17 cellular contexts compared by ENCODE assay signal in genomic region chr9:36730414-36730813, GRCh38.
DNase-seq lines count a peak whose midpoint lies in the region; ATAC-seq and TF ChIP-seq lines count a peak whose summit lies in the region.
"Had no signal": no experiment of that assay in that cellular context is flagged by ENCODE, and none has a peak within 500 bp of the region (broad histone marks: within the 10 kb centered on the region; RNA-seq: fewer than 3 reads in every experiment).

No MANE protein-coding gene starts in this region.

- intact Hi-C loops in cardiac septum (cut with DNase I) = no loop called here
- intact Hi-C loops in heart right ventricle (cut with DNase I) = loop anchor here in 1 of 10 donors (10.0 kb wide), 1 partner anchor 296 kb away; no protein-coding TSS in a partner anchor
- intact Hi-C loops in MCF 10A (cut with micrococcal nuclease) = no loop called here

- H3K9me3 ChIP-seq in heart right ventricle = no peaks in the 10 kb centered on the region
- no peaks in the 10 kb centered on the region for H3K9me3 ChIP-seq in OCI-LY3 (ENCODE audit: insufficient read depth, low read length)
- H3K9me3 ChIP-seq: BLaER1, Caco-2 had no signal

- no peak overlapping the region for H3K27ac ChIP-seq in heart right ventricle
- H3K27ac ChIP-seq in OCI-LY3 (ENCODE audit: low read length) = peak overlapping the region; percentile 1; the same call in 1 of the 2 replicates
- H3K27ac ChIP-seq: 22Rv1, BLaER1, C4-2B, GM23248 had no signal

- H3K4me3 Mint-ChIP-seq in memory B cell = no peak overlapping the region
- no peak overlapping the region for H3K4me3 Mint-ChIP-seq in MCF 10A (ENCODE audit: unreplicated experiment)
- H3K4me3 Mint-ChIP-seq: B cell; CD4-positive, CD25-positive, alpha-beta regulatory T cell; CD8-positive, alpha-beta T cell had no signal

- no peak overlapping the region for H3K4me2 ChIP-seq in OCI-LY3 (ENCODE audit: low read length)
- H3K4me2 ChIP-seq: BLaER1 had no signal

- POLR2A ChIA-PET in MCF 10A (lab: Yijun Ruan, JAX) = no interaction called here

- H4K20me1 ChIP-seq in OCI-LY3 (ENCODE audit: insufficient read depth, low read length) = no peaks in the 10 kb centered on the region
- H4K20me1 ChIP-seq: BLaER1 had no signal

- TF ChIP-seq CTCF in heart right ventricle (IDR thresholded peaks at IDR 0.05) (no peak), OCI-LY3 (IDR thresholded peaks at IDR 0.05; ENCODE audit: low read depth, low read length) (no peak), MCF 10A (IDR thresholded peaks at IDR 0.05; ENCODE audit: unreplicated experiment) (no peak)

- H3K9me3 Mint-ChIP-seq in memory B cell = no peaks in the 10 kb centered on the region
- H3K9me3 Mint-ChIP-seq in MCF 10A (ENCODE audit: unreplicated experiment) = no peaks in the 10 kb centered on the region
- H3K9me3 Mint-ChIP-seq: CD4-positive, CD25-positive, alpha-beta regulatory T cell; CD8-positive, alpha-beta T cell had no signal

- no peak for ATAC-seq in heart right ventricle
- ATAC-seq in memory B cell (ENCODE audit: low read depth) = no peak
- ATAC-seq: CD8-positive, alpha-beta T cell had no signal

- no peaks in the 10 kb centered on the region for H3K79me2 ChIP-seq in OCI-LY3 (ENCODE audit: low read length)

- DNase-seq in cardiac septum (ENCODE audit: low spot score) = peak; percentile 22
- DNase-seq in heart right ventricle = no peak
- DNase-seq in memory B cell (ENCODE audit: low spot score in 2 of 2) = no peak
- no peak for DNase-seq in MCF 10A (ENCODE audit: unreplicated experiment)
- DNase-seq in activated CD4-positive, CD25-positive, alpha-beta regulatory T cell treated with anti-CD3 and anti-CD28 coated beads, Interleukin-2, amount 50 U/mL, for 72 hours = no peak
- DNase-seq: Caco-2; CD4-positive, CD25-positive, alpha-beta regulatory T cell; CD8-positive, alpha-beta T cell; DMS153; DND-41; GM23248; HCEC 1CT had no signal

- H3K36me3 ChIP-seq in heart right ventricle (no peaks in the 10 kb centered on the region), OCI-LY3 (replicated peaks; ENCODE audit: low read depth, low read length) (no peaks in the 10 kb centered on the region)
- H3K36me3 ChIP-seq: BLaER1 had no signal

- H3K4me3 ChIP-seq in heart right ventricle (no peak overlapping the region), OCI-LY3 (ENCODE audit: low read length) (no peak overlapping the region)
- H3K4me3 ChIP-seq: BLaER1, GM23248 had no signal

- H3K27me3 ChIP-seq in heart right ventricle (peaks cover 0 to 15% (median 3%) of the 10 kb centered on the region in 7 donors), OCI-LY3 (ENCODE audit: low read depth, low read length) (no peaks in the 10 kb centered on the region)
- H3K27me3 ChIP-seq: BLaER1 had no signal

- peak overlapping the region; percentile 20; the same call in 1 of the 2 replicates for H2AFZ ChIP-seq in OCI-LY3 (ENCODE audit: low read depth, low read length)
- H2AFZ ChIP-seq: GM23248 had no signal

- CTCF ChIA-PET in MCF 10A (lab: Yijun Ruan, JAX) = interaction anchor here (1.2 to 1.5 kb wide), 2 partner anchors 98 to 133 kb away, joined by 3 to 6 read pairs; no protein-coding TSS in a partner anchor

- no TSS peak for BruUV-seq in MCF 10A (replicated peaks; lab: Mats Ljungman, UMichigan)

- 76 to 81% methylated on average over 5 of the region's 5 CpGs for WGBS in heart right ventricle, 2 donors

- H3K27ac Mint-ChIP-seq in memory B cell (peak overlapping the region; percentile 97), MCF 10A (ENCODE audit: low read depth, unreplicated experiment) (no peak overlapping the region)
- H3K27ac Mint-ChIP-seq: B cell; CD8-positive, alpha-beta T cell had no signal

- H3K9ac ChIP-seq in OCI-LY3 (ENCODE audit: low read length) = no peak overlapping the region
- H3K9ac ChIP-seq: BLaER1, GM23248 had no signal

- H3K4me1 Mint-ChIP-seq in memory B cell (peaks cover 7% of the 10 kb centered on the region), MCF 10A (ENCODE audit: insufficient read depth, unreplicated experiment) (no peaks in the 10 kb centered on the region)
- H3K4me1 Mint-ChIP-seq: CD4-positive, CD25-positive, alpha-beta regulatory T cell had no signal

- H3K4me1 ChIP-seq in heart right ventricle (no peaks in the 10 kb centered on the region), OCI-LY3 (ENCODE audit: low read length) (peaks cover 40% of the 10 kb centered on the region)
- H3K4me1 ChIP-seq: Caco-2 had no signal

- no peaks in the 10 kb centered on the region for H3K27me3 Mint-ChIP-seq in memory B cell
- peaks cover 9% of the 10 kb centered on the region for H3K27me3 Mint-ChIP-seq in MCF 10A (ENCODE audit: insufficient read depth, unreplicated experiment)
- H3K27me3 Mint-ChIP-seq: B cell had no signal

- H3K36me3 Mint-ChIP-seq in memory B cell = no peaks in the 10 kb centered on the region
- peaks cover 7% of the 10 kb centered on the region for H3K36me3 Mint-ChIP-seq in MCF 10A (ENCODE audit: insufficient read depth, unreplicated experiment)
- H3K36me3 Mint-ChIP-seq: CD4-positive, CD25-positive, alpha-beta regulatory T cell; CD8-positive, alpha-beta T cell had no signal
